ENCODE assay signal across 28 cellular contexts in genomic region chr3:32495085-32495484, GRCh38. TPM values are rescaled to one million over a fixed set of nuclear protein-coding genes. Genes with fewer than 3 reads are reported as not detected.
DNase-seq lines count a peak whose midpoint lies in the region; ATAC-seq and TF ChIP-seq lines count a peak whose summit lies in the region.
"Had no signal": no experiment of that assay in that cellular context is flagged by ENCODE, and none has a peak within 500 bp of the region (broad histone marks: within the 10 kb centered on the region; RNA-seq: fewer than 3 reads in every experiment).

No MANE protein-coding gene starts in this region.

- H3K27ac ChIP-seq in mammary epithelial cell (ENCODE audit: insufficient read depth, low read depth, low read length) (peak overlapping the region; percentile 15), breast epithelium (peak overlapping the region in 1 of 2 donors; percentile 1), OCI-LY7 (ENCODE audit: low read depth, low read length, poor library complexity, severe bottlenecking) (no peak overlapping the region), smooth muscle cell (ENCODE audit: low read depth) (peak overlapping the region; percentile 88)
- H3K27ac ChIP-seq: lower lobe of right lung, SJCRH30 had no signal

- H3K9ac ChIP-seq in mammary epithelial cell (ENCODE audit: insufficient read depth, low read length) = no peak overlapping the region
- H3K9ac ChIP-seq in smooth muscle cell (ENCODE audit: low read depth) = no peak overlapping the region

- peaks cover 13% of the 10 kb centered on the region for H3K4me1 Mint-ChIP-seq in activated CD8-positive, alpha-beta T cell treated with anti-CD3 and anti-CD28 coated beads, Interleukin-2, amount 10 ng/mL, durations not matched to agents 7 days and 5 days (ENCODE audit: low read depth)

- dilution Hi-C loops in mammary epithelial cell (cut with HindIII; ENCODE audit: low sequenced_read_pairs) = no loop called here

- in situ Hi-C loops in mammary epithelial cell (cut with MboI; ENCODE audit: low sequenced_read_pairs in 2 of 2) = no loop called here

- H3K36me3 Mint-ChIP-seq in activated CD8-positive, alpha-beta T cell treated with anti-CD3 and anti-CD28 coated beads, Interleukin-2, amount 10 ng/mL, durations not matched to agents 7 days and 5 days (ENCODE audit: low read depth) = peaks cover 13% of the 10 kb centered on the region

- H3K36me3 ChIP-seq in mammary epithelial cell (ENCODE audit: insufficient read depth, low read length) = no peaks in the 10 kb centered on the region
- no peaks in the 10 kb centered on the region for H3K36me3 ChIP-seq in breast epithelium
- peaks cover 17% of the 10 kb centered on the region for H3K36me3 ChIP-seq in OCI-LY7 (ENCODE audit: insufficient read depth, low read length)
- H3K36me3 ChIP-seq in smooth muscle cell (ENCODE audit: low read depth) = no peaks in the 10 kb centered on the region
- H3K36me3 ChIP-seq: SJCRH30 had no signal

- no peak overlapping the region for H3K4me3 ChIP-seq in mammary epithelial cell (replicated peaks in 1 of 3; ENCODE audit: insufficient read depth in 1 of 3, low read depth in 2 of 3, low read length in 3 of 3)
- H3K4me3 ChIP-seq in breast epithelium = no peak overlapping the region
- no peak overlapping the region for H3K4me3 ChIP-seq in OCI-LY7 (ENCODE audit: low read depth, low read length, poor library complexity, severe bottlenecking)
- no peak overlapping the region for H3K4me3 ChIP-seq in smooth muscle cell
- H3K4me3 ChIP-seq: lower lobe of right lung, SJCRH30 had no signal

- H3K79me2 ChIP-seq in mammary epithelial cell (ENCODE audit: insufficient read depth, low read length) (peaks cover 72% of the 10 kb centered on the region), OCI-LY7 (ENCODE audit: insufficient read depth, low read depth, low read length) (peaks cover 28% of the 10 kb centered on the region; the same call in 1 of the 2 replicates), smooth muscle cell (ENCODE audit: low read depth) (peaks cover 88% of the 10 kb centered on the region)

- H3K9me3 Mint-ChIP-seq in activated CD8-positive, alpha-beta T cell treated with anti-CD3 and anti-CD28 coated beads, Interleukin-2, amount 10 ng/mL, durations not matched to agents 7 days and 5 days (ENCODE audit: insufficient read depth) = no peaks in the 10 kb centered on the region
- H3K9me3 Mint-ChIP-seq: activated naive CD4-positive, alpha-beta T cell treated with anti-CD3 and anti-CD28 coated beads, Interleukin-2, amount 50 U/mL, for 24 hours; CD8-positive, alpha-beta memory T cell; nephron; stimulated activated effector memory CD8-positive, alpha-beta T cell treated with anti-CD3 and anti-CD28 coated beads, Interleukin-12 subunit alpha, Interleukin-12 subunit beta, amount 100 ng/mL, for 72 hours; type B pancreatic cell had no signal

- H3K4me3 Mint-ChIP-seq in activated CD8-positive, alpha-beta T cell treated with anti-CD3 and anti-CD28 coated beads, Interleukin-2, amount 10 ng/mL, durations not matched to agents 7 days and 5 days = no peak overlapping the region
- H3K4me3 Mint-ChIP-seq: activated naive CD4-positive, alpha-beta T cell treated with anti-CD3 and anti-CD28 coated beads, Interleukin-2, amount 50 U/mL, for 24 hours; CD8-positive, alpha-beta memory T cell; nephron; stimulated activated effector memory CD8-positive, alpha-beta T cell treated with anti-CD3 and anti-CD28 coated beads, Interleukin-12 subunit alpha, Interleukin-12 subunit beta, amount 100 ng/mL, for 72 hours; type B pancreatic cell had no signal

- H2AFZ ChIP-seq in mammary epithelial cell (ENCODE audit: low read depth, low read length) = no peak overlapping the region
- no peak overlapping the region for H2AFZ ChIP-seq in OCI-LY7 (ENCODE audit: low read length)
- no peak overlapping the region for H2AFZ ChIP-seq in smooth muscle cell (ENCODE audit: low read depth)

- intact Hi-C loops in mammary epithelial cell (cut with micrococcal nuclease) = no loop called here
- intact Hi-C loops in breast epithelium (cut with DNase I; ENCODE audit: low total_unique reads) = no loop called here
- intact Hi-C loops in OCI-LY7 (cut with micrococcal nuclease; ENCODE audit: unreplicated experiment) = no loop called here

- peak overlapping the region; percentile 51 for H3K4me2 ChIP-seq in mammary epithelial cell (ENCODE audit: insufficient read depth, low read depth, low read length)
- 0 out of 2 replicates have a peak overlapping the region, but pooled peaks have one; percentile 1 for H3K4me2 ChIP-seq in OCI-LY7 (ENCODE audit: low read length)
- peak overlapping the region; percentile 83 for H3K4me2 ChIP-seq in smooth muscle cell

- no peaks in the 10 kb centered on the region for H3K27me3 ChIP-seq in mammary epithelial cell (ENCODE audit: insufficient read depth, low read length)
- no peaks in the 10 kb centered on the region for H3K27me3 ChIP-seq in breast epithelium
- H3K27me3 ChIP-seq in smooth muscle cell (ENCODE audit: low read depth) = no peaks in the 10 kb centered on the region
- H3K27me3 ChIP-seq: SJCRH30 had no signal

- peaks cover 31% of the 10 kb centered on the region for H3K4me1 ChIP-seq in mammary epithelial cell (ENCODE audit: insufficient read depth, low read length)
- peaks cover 0 to 11% of the 10 kb centered on the region in 2 donors for H3K4me1 ChIP-seq in breast epithelium
- peaks cover 38% of the 10 kb centered on the region for H3K4me1 ChIP-seq in OCI-LY7 (ENCODE audit: insufficient read depth, low read length, poor library complexity, severe bottlenecking)
- peaks cover 34% of the 10 kb centered on the region for H3K4me1 ChIP-seq in smooth muscle cell (ENCODE audit: low read depth)
- H3K4me1 ChIP-seq: SJCRH30 had no signal

- no peaks in the 10 kb centered on the region for H4K20me1 ChIP-seq in mammary epithelial cell (ENCODE audit: insufficient read depth, low read length)
- peaks cover 3% of the 10 kb centered on the region; the same call in 1 of the 2 replicates for H4K20me1 ChIP-seq in OCI-LY7 (ENCODE audit: insufficient read depth, low read length)
- peaks cover 93% of the 10 kb centered on the region for H4K20me1 ChIP-seq in smooth muscle cell (ENCODE audit: low read depth)

- H3K9me3 ChIP-seq in mammary epithelial cell (replicated peaks; ENCODE audit: insufficient read depth, low read length) (no peaks in the 10 kb centered on the region), breast epithelium (no peaks in the 10 kb centered on the region), OCI-LY7 (ENCODE audit: low read length) (no peaks in the 10 kb centered on the region), smooth muscle cell (replicated peaks; ENCODE audit: low read depth) (no peaks in the 10 kb centered on the region)
- H3K9me3 ChIP-seq: lower lobe of right lung, SJCRH30 had no signal

- no peak for DNase-seq in mammary epithelial cell
- DNase-seq in breast epithelium (ENCODE audit: low spot score in 2 of 2) = no peak
- no peak for DNase-seq in OCI-LY7 (ENCODE audit: low spot score)
- DNase-seq in smooth muscle cell (lab: John Stamatoyannopoulos, UW; ENCODE audit: unreplicated experiment) = no peak
- DNase-seq in activated CD8-positive, alpha-beta T cell treated with anti-CD3 and anti-CD28 coated beads, Interleukin-2, amount 10 ng/mL, durations not matched to agents 7 days and 5 days = no peak
- DNase-seq: activated CD4-positive, alpha-beta T cell treated with anti-CD3 and anti-CD28 coated beads for 4 hours; anterior cingulate cortex; CD8-positive, alpha-beta memory T cell; DMS 273 treated with DMSO at 0.1 percent for 48 hours; EL; H7; islet precursor cell; Kasumi-1; lower lobe of right lung; NCI-H1417 treated with DMSO at 0.1 percent for 48 hours; NCI-H524 treated with DMSO at 0.1 percent for 48 hours; SJCRH30; stimulated activated CD4-positive, alpha-beta T cell treated with anti-CD3 and anti-CD28 coated beads, Interleukin-15, amount 100 ng/mL, for 24 hours; SW 1271; T-helper 9 cell had no signal

- TF ChIP-seq POLR2A in breast epithelium (IDR thresholded peaks at IDR 0.05) = no peak

- H3F3A ChIP-seq in smooth muscle cell (ENCODE audit: low read depth) = peaks cover 7% of the 10 kb centered on the region

- ATAC-seq in esophagus mucosa (peak; percentile 45), HG02678 (IDR thresholded peaks at IDR 0.05; ENCODE audit: unreplicated experiment) (no peak), GM21576 (IDR thresholded peaks at IDR 0.05; ENCODE audit: unreplicated experiment) (no peak)
- no peak for ATAC-seq in activated CD8-positive, alpha-beta T cell treated with anti-CD3 and anti-CD28 coated beads, Interleukin-2, amount 10 ng/mL, durations not matched to agents 7 days and 5 days
- ATAC-seq: HepG2; stimulated activated effector memory CD8-positive, alpha-beta T cell treated with anti-CD3 and anti-CD28 coated beads, Interleukin-12 subunit alpha, Interleukin-12 subunit beta, amount 100 ng/mL, for 72 hours had no signal

- no peaks in the 10 kb centered on the region for H3K9me2 ChIP-seq in OCI-LY7 (ENCODE audit: insufficient read depth, low read length)

- no peak overlapping the region for H3K27ac Mint-ChIP-seq in activated CD8-positive, alpha-beta T cell treated with anti-CD3 and anti-CD28 coated beads, Interleukin-2, amount 10 ng/mL, durations not matched to agents 7 days and 5 days
- H3K27ac Mint-ChIP-seq: activated naive CD4-positive, alpha-beta T cell treated with anti-CD3 and anti-CD28 coated beads, Interleukin-2, amount 50 U/mL, for 24 hours; nephron; stimulated activated effector memory CD8-positive, alpha-beta T cell treated with anti-CD3 and anti-CD28 coated beads, Interleukin-12 subunit alpha, Interleukin-12 subunit beta, amount 100 ng/mL, for 72 hours; type B pancreatic cell had no signal

- BruUV-seq in mammary epithelial cell (replicated peaks; lab: Mats Ljungman, UMichigan) (no TSS peak), OCI-LY7 (replicated peaks; lab: Mats Ljungman, UMichigan) (no TSS peak)

- TF ChIP-seq CTCF in mammary epithelial cell (conservative IDR thresholded peaks at IDR 0.05 in 1 of 2, IDR thresholded peaks at IDR 0.05 in 1 of 2; ENCODE audit: extremely low read depth in 1 of 2, insufficient read depth in 1 of 2, low read depth in 1 of 2, low read length in 2 of 2) (no peak), breast epithelium (IDR thresholded peaks at IDR 0.05) (no peak), OCI-LY7 (conservative IDR thresholded peaks at IDR 0.05; ENCODE audit: low read length) (no peak), smooth muscle cell (IDR thresholded peaks at IDR 0.05; ENCODE audit: borderline replicate concordance, insufficient read depth, poor library complexity, severe bottlenecking) (no peak)

- POLR2A ChIA-PET in OCI-LY7 (lab: Charles Lee) = interaction anchor here (1.3 kb wide), 1 partner anchor 57 kb away, joined by 4 read pairs; no protein-coding TSS in a partner anchor
- POLR2A ChIA-PET in activated CD8-positive, alpha-beta T cell treated with anti-CD3 and anti-CD28 coated beads, Interleukin-2, amount 10 ng/mL, durations not matched to agents 7 days and 5 days (lab: Charles Lee) = interaction anchor here (0.6 kb wide), 1 partner anchor 40 kb away, joined by 4 read pairs; no protein-coding TSS in a partner anchor

- CTCF ChIA-PET in mammary epithelial cell (lab: Charles Lee; ENCODE audit: low non-redundant PET) (no interaction called here), OCI-LY7 (lab: Charles Lee; ENCODE audit: unreplicated experiment) (no interaction called here)
- CTCF ChIA-PET in activated CD8-positive, alpha-beta T cell treated with anti-CD3 and anti-CD28 coated beads, Interleukin-2, amount 10 ng/mL, durations not matched to agents 7 days and 5 days (lab: Charles Lee) = interaction anchor here (0.7 to 1.1 kb wide), 3 partner anchors 12 to 255 kb away, joined by 3 to 4 read pairs (median 3); no protein-coding TSS in a partner anchor

- no peaks in the 10 kb centered on the region for H3K27me3 Mint-ChIP-seq in activated CD8-positive, alpha-beta T cell treated with anti-CD3 and anti-CD28 coated beads, Interleukin-2, amount 10 ng/mL, durations not matched to agents 7 days and 5 days (ENCODE audit: low read depth)
- H3K27me3 Mint-ChIP-seq: activated naive CD4-positive, alpha-beta T cell treated with anti-CD3 and anti-CD28 coated beads, Interleukin-2, amount 50 U/mL, for 24 hours; CD8-positive, alpha-beta memory T cell; type B pancreatic cell had no signal

RNA-seq across cellular contexts. Expression of gene CMTM6, which starts 7.6 kb away (rescaled TPM):
- total RNA-seq in mammary epithelial cell (100 to 1,000 TPM in 1 of 2 donors, 10 to 100 TPM in 1; 70.0 to 174 TPM), breast epithelium (100 to 1,000 TPM in 1 of 3 donors, 10 to 100 TPM in 2; 52.6 to 151 (median 89.5) TPM), OCI-LY7 (2022) (33.5 and 36.0 TPM in 2 replicates), esophagus mucosa (28.0 TPM), smooth muscle cell (148 and 161 TPM in 2 replicates)
- polyA plus RNA-seq in mammary epithelial cell (43.6 TPM), smooth muscle cell (99.7 and 110 TPM in 2 replicates)
- polyA minus RNA-seq in mammary epithelial cell = 44.9 TPM
- total RNA-seq in OCI-LY7 (2014; rRNA removed; shearing (Covaris generic)) = 16.0 and 26.2 TPM in 2 replicates
- total RNA-seq in activated CD8-positive, alpha-beta T cell treated with anti-CD3 and anti-CD28 coated beads, Interleukin-2, amount 10 ng/mL, durations not matched to agents 7 days and 5 days = 10 to 100 TPM; 49.1 to 51.5 TPM

Comparison
In these comparisons a context has a peak if more than half of its experiments do, and no peak if none do; other contexts are left out.
1. H3K4me2 ChIP-seq: peak in every context shown above with its lines; median percentile 83 in smooth muscle cell; 51 in mammary epithelial cell; 1 in OCI-LY7.